ENCODE assay signal across 8 cellular contexts in genomic region chr3:157174265-157174615, GRCh38. TPM values are rescaled to one million over a fixed set of nuclear protein-coding genes. Genes with fewer than 3 reads are reported as not detected.
DNase-seq lines count a peak whose midpoint lies in the region; ATAC-seq and TF ChIP-seq lines count a peak whose summit lies in the region.

No MANE protein-coding gene starts in this region.

- H3K36me3 Mint-ChIP-seq in activated naive CD4-positive, alpha-beta T cell treated with anti-CD3 and anti-CD28 coated beads, Interleukin-2, amount 10 ng/mL, durations not matched to agents 7 days and 5 days = peaks cover 24% of the 10 kb centered on the region

- TF ChIP-seq POLR2A in gastrocnemius medialis (IDR thresholded peaks at IDR 0.05) = no peak

- peaks cover 30% of the 10 kb centered on the region for H3K4me1 Mint-ChIP-seq in activated naive CD4-positive, alpha-beta T cell treated with anti-CD3 and anti-CD28 coated beads, Interleukin-2, amount 10 ng/mL, durations not matched to agents 7 days and 5 days

- peak; percentile 39 for DNase-seq in activated CD4-positive, CD25-positive, alpha-beta regulatory T cell treated with anti-CD3 and anti-CD28 coated beads, Interleukin-2, amount 50 U/mL, for 72 hours
- DNase-seq in activated CD4-positive, CD25-positive, alpha-beta regulatory T cell (lab: John Stamatoyannopoulos, UW) = no peak
- DNase-seq in MG63 (peak; percentile 38), left cardiac atrium (no peak), gastrocnemius medialis (peak in 1 of 2 donors; percentile 38), T1000 (lab: John Stamatoyannopoulos, UW) (no peak), mucosa of gallbladder (ENCODE audit: low spot score) (no peak)
- peak; percentile 41 for DNase-seq in activated naive CD4-positive, alpha-beta T cell treated with anti-CD3 and anti-CD28 coated beads, Interleukin-2, amount 10 ng/mL, durations not matched to agents 7 days and 5 days

- ATAC-seq in left cardiac atrium (peak; percentile 0 to 30), gastrocnemius medialis (peak; percentile 16 to 20)

- peaks cover 6% of the 10 kb centered on the region for H3K9me3 Mint-ChIP-seq in activated naive CD4-positive, alpha-beta T cell treated with anti-CD3 and anti-CD28 coated beads, Interleukin-2, amount 10 ng/mL, durations not matched to agents 7 days and 5 days

- no peak for TF ChIP-seq CTCF in gastrocnemius medialis (IDR thresholded peaks at IDR 0.05 in 4 of 5, conservative IDR thresholded peaks at IDR 0.05 in 1 of 5)

- peak overlapping the region; percentile 66 for H3K4me3 ChIP-seq in MG63
- H3K4me3 ChIP-seq in gastrocnemius medialis = peak overlapping the region; percentile 63 to 73 (median 72)

- CTCF ChIA-PET in activated naive CD4-positive, alpha-beta T cell treated with anti-CD3 and anti-CD28 coated beads, Interleukin-2, amount 10 ng/mL, durations not matched to agents 7 days and 5 days (lab: Charles Lee) = interaction anchor here (1.0 to 4.1 kb wide), 3 partner anchors 10 to 37 kb away, joined by 3 to 41 read pairs (median 3); partner anchors contain the start of gene CCNL1

- peaks cover 13 to 14% of the 10 kb centered on the region in 2 donors for H3K4me1 ChIP-seq in gastrocnemius medialis

- peak overlapping the region; percentile 98 for H3K27ac Mint-ChIP-seq in activated naive CD4-positive, alpha-beta T cell treated with anti-CD3 and anti-CD28 coated beads, Interleukin-2, amount 10 ng/mL, durations not matched to agents 7 days and 5 days

- no peaks in the 10 kb centered on the region for H3K27me3 ChIP-seq in MG63
- H3K27me3 ChIP-seq in gastrocnemius medialis = no peaks in the 10 kb centered on the region

- peaks cover 12% of the 10 kb centered on the region for H3K27me3 Mint-ChIP-seq in activated naive CD4-positive, alpha-beta T cell treated with anti-CD3 and anti-CD28 coated beads, Interleukin-2, amount 10 ng/mL, durations not matched to agents 7 days and 5 days

- H3K27ac ChIP-seq in gastrocnemius medialis = peak overlapping the region; percentile 92 to 98 (median 95)

- peak overlapping the region; percentile 97 for H3K4me3 Mint-ChIP-seq in activated naive CD4-positive, alpha-beta T cell treated with anti-CD3 and anti-CD28 coated beads, Interleukin-2, amount 10 ng/mL, durations not matched to agents 7 days and 5 days

- H3K36me3 ChIP-seq in MG63 (peaks cover 7% of the 10 kb centered on the region), gastrocnemius medialis (no peaks in the 10 kb centered on the region)

- H3K9me3 ChIP-seq in MG63 = peaks cover 5% of the 10 kb centered on the region
- no peaks in the 10 kb centered on the region for H3K9me3 ChIP-seq in gastrocnemius medialis

- intact Hi-C loops in left cardiac atrium (cut with DNase I) = loop anchor here in 1 of 2 donors (1.0 kb wide), 1 partner anchor 14 kb away; the partner anchor contains the start of gene CCNL1
- intact Hi-C loops in gastrocnemius medialis (cut with DNase I; ENCODE audit: low total_unique reads) = loop anchor here (10.0 kb wide), 1 partner anchor 931 kb away; the partner anchor contains the start of gene SHOX2

- in situ Hi-C loops in gastrocnemius medialis (cut with MboI; ENCODE audit: low sequenced_read_pairs in 4 of 4) = loop anchor here in 2 of 4 donors (25.0 kb wide), 2 partner anchors 688 to 1312 kb away; partner anchors contain the start of genes GMPS (in 2 of the 2) and SLC33A1 (in 2 of the 2)

RNA-seq across cellular contexts. Expression of gene CCNL1, which starts 14.3 kb away (rescaled TPM):
- total RNA-seq in MG63 (2014; rRNA removed; shearing (Covaris generic); ENCODE audit: low replicate concordance) = 51.8 and 68.8 TPM in 2 replicates
- 10 to 100 TPM; 44.9 to 64.2 TPM for total RNA-seq in left cardiac atrium
- 100 to 1,000 TPM in 1 of 4 donors, 10 to 100 TPM in 3; 34.3 to 110 (median 41.3) TPM for total RNA-seq in gastrocnemius medialis
- 96.7 TPM for total RNA-seq in mucosa of gallbladder

Comparison
In these comparisons a context has a peak if more than half of its experiments do, and no peak if none do; other contexts are left out.
1. DNase-seq: peak in activated CD4-positive, CD25-positive, alpha-beta regulatory T cell treated with anti-CD3 and anti-CD28 coated beads, Interleukin-2, amount 50 U/mL, for 72 hours (single experiment), MG63 (single experiment) and activated naive CD4-positive, alpha-beta T cell treated with anti-CD3 and anti-CD28 coated beads, Interleukin-2, amount 10 ng/mL, durations not matched to agents 7 days and 5 days (single experiment); none in activated CD4-positive, CD25-positive, alpha-beta regulatory T cell (0 of 4), left cardiac atrium (single experiment), T1000 (single experiment) and mucosa of gallbladder (single experiment).